Comparison of ENCODE assay signal across 27 cellular contexts in the genomic region with DNA sequence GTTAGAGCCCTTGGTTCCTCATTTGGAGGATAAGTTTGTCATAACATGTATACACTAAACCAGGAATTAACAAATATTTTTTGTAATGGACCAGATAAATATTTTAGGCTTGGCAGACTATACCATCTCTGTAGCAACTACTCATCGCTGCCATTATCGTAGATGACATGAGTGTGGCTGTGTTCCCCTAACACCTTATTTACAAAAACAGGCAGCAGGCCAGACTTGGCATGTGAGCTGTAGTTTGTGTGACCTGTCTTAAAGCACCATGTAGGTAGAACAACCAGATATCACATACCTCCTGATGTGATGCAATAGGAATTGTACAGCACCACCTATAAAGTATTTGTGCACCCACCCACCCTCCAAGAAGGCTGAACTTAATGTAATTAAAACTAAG.
"Had no signal": no experiment of that assay in that cellular context is flagged by ENCODE, and none has a peak within 500 bp of the region (broad histone marks: within the 10 kb centered on the region; RNA-seq: fewer than 3 reads in every experiment).

No MANE protein-coding gene starts in this region.

- H3K4me1 Mint-ChIP-seq: endodermal cell, immature natural killer cell had no signal

- H3K27ac ChIP-seq: colonic mucosa, epithelial cell of prostate, esophagus squamous epithelium, gastrocnemius medialis, hepatocyte, left lung, lower lobe of right lung had no signal

- H3K36me3 ChIP-seq: colonic mucosa, esophagus squamous epithelium, gastrocnemius medialis, left lung, lower lobe of right lung had no signal

- H3K9me3 Mint-ChIP-seq: effector memory CD8-positive, alpha-beta T cell; immature natural killer cell; mesothelial cell of epicardium had no signal

- DNase-seq: colonic mucosa; cortex of kidney; effector CD8-positive, alpha-beta T cell; effector memory CD8-positive, alpha-beta T cell; endodermal cell; erythroblast; esophagus squamous epithelium; foreskin fibroblast; foreskin melanocyte; gastrocnemius medialis; glutamatergic neuron; head of caudate nucleus; hypothalamus; immature natural killer cell; islet precursor cell; kidney; kidney glomerular epithelial cell; left lung; lower lobe of right lung; mesenchymal stem cell; mucosa of descending colon; naive B cell had no signal

- H3K36me3 Mint-ChIP-seq: immature natural killer cell, mesothelial cell of epicardium, naive B cell had no signal

- ATAC-seq: effector memory CD8-positive, alpha-beta T cell; esophagus mucosa; gastrocnemius medialis; left lung; lower lobe of right lung; mucosa of descending colon had no signal

- H3K27me3 ChIP-seq: colonic mucosa, gastrocnemius medialis, hepatocyte, left lung had no signal

- H3K4me1 ChIP-seq: colonic mucosa, esophagus squamous epithelium, gastrocnemius medialis, left lung, lower lobe of right lung had no signal

- H3K4me3 ChIP-seq: colonic mucosa, esophagus squamous epithelium, gastrocnemius medialis, hepatocyte, left lung, lower lobe of right lung, mucosa of descending colon had no signal

- H3K4me3 Mint-ChIP-seq: dendritic cell treated with granulocyte-macrophage colony-stimulating factor and Interleukin-4, amounts not matched to agents 40 ng/mL and 50 ng/mL, for 4 days; effector memory CD8-positive, alpha-beta T cell; endodermal cell; immature natural killer cell; mesothelial cell of epicardium; naive B cell had no signal

- H3K27ac Mint-ChIP-seq: dendritic cell treated with granulocyte-macrophage colony-stimulating factor and Interleukin-4, amounts not matched to agents 40 ng/mL and 50 ng/mL, for 4 days; effector memory CD8-positive, alpha-beta T cell; endodermal cell; immature natural killer cell; mesothelial cell of epicardium; naive B cell had no signal

- H3K9me3 ChIP-seq: colonic mucosa, esophagus squamous epithelium, gastrocnemius medialis, left lung, lower lobe of right lung, mucosa of descending colon had no signal
